Comparison of ENCODE assay signal across 11 cellular contexts in genomic region chr14:75861161-75861621, GRCh38.
DNase-seq lines count a peak whose midpoint lies in the region; ATAC-seq, FAIRE-seq and TF ChIP-seq lines count a peak whose summit lies in the region.
"Had no signal": no experiment of that assay in that cellular context is flagged by ENCODE, and none has a peak within 500 bp of the region (broad histone marks: within the 10 kb centered on the region; RNA-seq: fewer than 3 reads in every experiment).

No MANE protein-coding gene starts in this region.

- H3K9me3 ChIP-seq in lower lobe of right lung = no peaks in the 10 kb centered on the region
- H3K9me3 ChIP-seq: tibial artery had no signal

- H3K27me3 Mint-ChIP-seq in activated CD8-positive, alpha-beta T cell treated with anti-CD3 and anti-CD28 coated beads, Interleukin-2, amount 10 ng/mL, durations not matched to agents 7 days and 5 days (ENCODE audit: low read depth) = no peaks in the 10 kb centered on the region
- H3K27me3 Mint-ChIP-seq: CD4-positive, alpha-beta T cell had no signal

- POLR2A ChIA-PET in activated CD8-positive, alpha-beta T cell treated with anti-CD3 and anti-CD28 coated beads, Interleukin-2, amount 10 ng/mL, durations not matched to agents 7 days and 5 days (lab: Charles Lee) = interaction anchor here (0.7 kb wide), 1 partner anchor 188 kb away, joined by 3 read pairs; no protein-coding TSS in a partner anchor

- peak; percentile 65 to 83 for ATAC-seq in lower lobe of right lung
- no peak for ATAC-seq in activated CD8-positive, alpha-beta T cell treated with anti-CD3 and anti-CD28 coated beads, Interleukin-2, amount 10 ng/mL, durations not matched to agents 7 days and 5 days

- intact Hi-C loops in lower lobe of right lung (cut with DNase I) = no loop called here

- DNase-seq in AG10803 (ENCODE audit: low read depth) (peak; percentile 61), LHCN-M2 (ENCODE audit: low read depth) (peak; percentile 58), choroid plexus epithelial cell (ENCODE audit: low read depth) (peak; percentile 81), lower lobe of right lung (no peak), D721Med (ENCODE audit: insufficient read length, low spot score) (no peak), NCI-H2227 treated with DMSO at 0.1 percent for 48 hours (lab: John Stamatoyannopoulos, UW) (no peak)
- DNase-seq in stimulated activated CD4-positive, alpha-beta T cell treated with anti-CD3 and anti-CD28 coated beads, Interleukin-2, amount 100 ng/mL, for 24 hours = no peak
- DNase-seq in activated CD8-positive, alpha-beta T cell treated with anti-CD3 and anti-CD28 coated beads, Interleukin-2, amount 10 ng/mL, durations not matched to agents 7 days and 5 days = no peak
- DNase-seq: activated gamma-delta T cell; CD4-positive, alpha-beta T cell; tibial artery had no signal

- no peak for TF ChIP-seq CTCF in AG10803 (conservative IDR thresholded peaks at IDR 0.05; ENCODE audit: low read length)
- no peak for TF ChIP-seq CTCF in choroid plexus epithelial cell (conservative IDR thresholded peaks at IDR 0.05; ENCODE audit: low read depth, low read length)
- TF ChIP-seq CTCF in lower lobe of right lung (IDR thresholded peaks at IDR 0.05) = no peak
- no peak for TF ChIP-seq CTCF in D721Med (IDR thresholded peaks at IDR 0.05; ENCODE audit: insufficient read depth, missing control alignments)

- H3K4me1 ChIP-seq in lower lobe of right lung = peaks cover 6% of the 10 kb centered on the region

- no peaks in the 10 kb centered on the region for H3K9me3 Mint-ChIP-seq in activated CD8-positive, alpha-beta T cell treated with anti-CD3 and anti-CD28 coated beads, Interleukin-2, amount 10 ng/mL, durations not matched to agents 7 days and 5 days (ENCODE audit: insufficient read depth)
- H3K9me3 Mint-ChIP-seq: CD4-positive, alpha-beta T cell had no signal

- H3K36me3 Mint-ChIP-seq in activated CD8-positive, alpha-beta T cell treated with anti-CD3 and anti-CD28 coated beads, Interleukin-2, amount 10 ng/mL, durations not matched to agents 7 days and 5 days (ENCODE audit: low read depth) = no peaks in the 10 kb centered on the region

- FAIRE-seq in D721Med (lab: Jason Lieb, UNC) = no peak

- H3K27ac ChIP-seq in lower lobe of right lung = no peak overlapping the region
- H3K27ac ChIP-seq: tibial artery had no signal

- H3K4me3 ChIP-seq in AG10803 (ENCODE audit: low read length) = no peak overlapping the region
- no peak overlapping the region for H3K4me3 ChIP-seq in choroid plexus epithelial cell (ENCODE audit: low read depth, low read length)
- no peak overlapping the region for H3K4me3 ChIP-seq in lower lobe of right lung
- H3K4me3 ChIP-seq: tibial artery had no signal

- H3K4me3 Mint-ChIP-seq in activated CD8-positive, alpha-beta T cell treated with anti-CD3 and anti-CD28 coated beads, Interleukin-2, amount 10 ng/mL, durations not matched to agents 7 days and 5 days = no peak overlapping the region
- H3K4me3 Mint-ChIP-seq: CD4-positive, alpha-beta T cell had no signal

- H3K4me1 Mint-ChIP-seq in activated CD8-positive, alpha-beta T cell treated with anti-CD3 and anti-CD28 coated beads, Interleukin-2, amount 10 ng/mL, durations not matched to agents 7 days and 5 days (ENCODE audit: low read depth) = peaks cover 6% of the 10 kb centered on the region

- CTCF ChIA-PET in activated CD8-positive, alpha-beta T cell treated with anti-CD3 and anti-CD28 coated beads, Interleukin-2, amount 10 ng/mL, durations not matched to agents 7 days and 5 days (lab: Charles Lee) = interaction anchor here (1.3 kb wide), 1 partner anchor 20 kb away, joined by 3 read pairs; no protein-coding TSS in a partner anchor

- H3K27me3 ChIP-seq in lower lobe of right lung (ENCODE audit: low read depth) = no peaks in the 10 kb centered on the region
- H3K27me3 ChIP-seq: tibial artery had no signal

- no peaks in the 10 kb centered on the region for H3K36me3 ChIP-seq in lower lobe of right lung

- no peak overlapping the region for H3K27ac Mint-ChIP-seq in activated CD8-positive, alpha-beta T cell treated with anti-CD3 and anti-CD28 coated beads, Interleukin-2, amount 10 ng/mL, durations not matched to agents 7 days and 5 days
- H3K27ac Mint-ChIP-seq: CD4-positive, alpha-beta T cell had no signal

Comparison
In these comparisons a context has a peak if more than half of its experiments do, and no peak if none do; other contexts are left out.
1. DNase-seq: peak in AG10803 (single experiment), LHCN-M2 (single experiment) and choroid plexus epithelial cell (single experiment); none in lower lobe of right lung (single experiment), D721Med (single experiment), NCI-H2227 treated with DMSO at 0.1 percent for 48 hours (single experiment), stimulated activated CD4-positive, alpha-beta T cell treated with anti-CD3 and anti-CD28 coated beads, Interleukin-2, amount 100 ng/mL, for 24 hours (0 of 2) and activated CD8-positive, alpha-beta T cell treated with anti-CD3 and anti-CD28 coated beads, Interleukin-2, amount 10 ng/mL, durations not matched to agents 7 days and 5 days (single experiment).